Comparison of ENCODE assay signal across 30 cellular contexts in genomic region chr12:115177899-115178298, GRCh38.
"Had no signal": no experiment of that assay in that cellular context is flagged by ENCODE, and none has a peak within 500 bp of the region (broad histone marks: within the 10 kb centered on the region; RNA-seq: fewer than 3 reads in every experiment).

No MANE protein-coding gene starts in this region.

- H3K4me3 ChIP-seq: ascending aorta, breast epithelium, esophagus squamous epithelium, gastroesophageal sphincter, heart right ventricle, hepatocyte had no signal

- H3K9me3 Mint-ChIP-seq: activated CD4-positive, alpha-beta memory T cell treated with anti-CD3 and anti-CD28 coated beads, Interleukin-2, amount 10 ng/mL, durations not matched to agents 7 days and 5 days; activated CD4-positive, alpha-beta T cell treated with anti-CD3 and anti-CD28 coated beads, Interleukin-2, amount 10 ng/mL, durations not matched to agents 7 days and 5 days; brain had no signal

- H3K4me1 ChIP-seq: ascending aorta, breast epithelium, esophagus squamous epithelium, heart right ventricle had no signal

- DNase-seq: activated CD4-positive, alpha-beta memory T cell treated with anti-CD3 and anti-CD28 coated beads, Interleukin-2, amount 10 ng/mL, durations not matched to agents 7 days and 5 days; activated CD4-positive, alpha-beta T cell treated with anti-CD3 and anti-CD28 coated beads for 4 hours; activated CD4-positive, alpha-beta T cell treated with anti-CD3 and anti-CD28 coated beads, Interleukin-2, amount 10 ng/mL, durations not matched to agents 7 days and 5 days; activated CD4-positive, alpha-beta T cell treated with anti-CD3 and anti-CD28 coated beads, Interleukin-2, amount 50 U/mL, for 4 hours; activated CD4-positive, CD25-positive, alpha-beta regulatory T cell; activated CD4-positive, CD25-positive, alpha-beta regulatory T cell treated with anti-CD3 and anti-CD28 coated beads, Interleukin-2, amount 50 U/mL, for 72 hours; activated CD8-positive, alpha-beta memory T cell treated with anti-CD3 and anti-CD28 coated beads, Interleukin-2, amount 50 U/mL, for 48 hours; activated gamma-delta T cell; activated naive CD4-positive, alpha-beta T cell; activated naive CD4-positive, alpha-beta T cell treated with anti-CD3 and anti-CD28 coated beads, Interleukin-2, amount 10 ng/mL, durations not matched to agents 7 days and 5 days; activated naive CD8-positive, alpha-beta T cell treated with anti-CD3 and anti-CD28 coated beads, Interleukin-2, amount 10 ng/mL, durations not matched to agents 7 days and 5 days; activated T-cell treated with anti-CD3 and anti-CD28 coated beads for 4 hours; activated T-cell treated with anti-CD3 and anti-CD28 coated beads, Interleukin-2, amount 50 U/mL, for 24 hours; activated T-cell treated with anti-CD3 and anti-CD28 coated beads, Interleukin-2, amount 50 U/mL, for 72 hours; cortex of kidney; dermis blood vessel endothelial cell; effector CD4-positive, alpha-beta T cell; effector memory CD8-positive, alpha-beta T cell; esophagus squamous epithelium; foreskin melanocyte; heart right ventricle; T-helper 2 cell had no signal

- ATAC-seq: activated naive CD4-positive, alpha-beta T cell treated with anti-CD3 and anti-CD28 coated beads, Interleukin-2, amount 50 U/mL, for 72 hours; activated T-cell treated with anti-CD3 and anti-CD28 coated beads, Interleukin-2, amount 50 U/mL, for 72 hours; effector memory CD8-positive, alpha-beta T cell; gastroesophageal sphincter; heart right ventricle had no signal

- H3K36me3 ChIP-seq: ascending aorta, breast epithelium, esophagus squamous epithelium, gastroesophageal sphincter, heart right ventricle had no signal

- H3K27me3 ChIP-seq: ascending aorta, breast epithelium, esophagus squamous epithelium, gastroesophageal sphincter, heart right ventricle, hepatocyte had no signal

- H3K4me2 ChIP-seq: hepatocyte had no signal

- H3K27me3 Mint-ChIP-seq: activated CD4-positive, alpha-beta memory T cell treated with anti-CD3 and anti-CD28 coated beads, Interleukin-2, amount 10 ng/mL, durations not matched to agents 7 days and 5 days; activated CD4-positive, alpha-beta T cell treated with anti-CD3 and anti-CD28 coated beads, Interleukin-2, amount 10 ng/mL, durations not matched to agents 7 days and 5 days; activated naive CD4-positive, alpha-beta T cell treated with anti-CD3 and anti-CD28 coated beads, Interleukin-2, amount 10 ng/mL, durations not matched to agents 7 days and 5 days; activated naive CD8-positive, alpha-beta T cell treated with anti-CD3 and anti-CD28 coated beads, Interleukin-2, amount 10 ng/mL, durations not matched to agents 7 days and 5 days; activated T-cell treated with anti-CD3 and anti-CD28 coated beads, Interleukin-2, amount 50 U/mL, for 24 hours; effector memory CD8-positive, alpha-beta T cell had no signal

- H3K27ac ChIP-seq: ascending aorta, breast epithelium, epithelial cell of prostate, esophagus squamous epithelium, gastroesophageal sphincter, heart right ventricle, hepatocyte had no signal

- H3K36me3 Mint-ChIP-seq: activated naive CD4-positive, alpha-beta T cell treated with anti-CD3 and anti-CD28 coated beads, Interleukin-2, amount 10 ng/mL, durations not matched to agents 7 days and 5 days; activated naive CD4-positive, alpha-beta T cell treated with anti-CD3 and anti-CD28 coated beads, Interleukin-2, amount 50 U/mL, for 72 hours; activated naive CD8-positive, alpha-beta T cell treated with anti-CD3 and anti-CD28 coated beads, Interleukin-2, amount 10 ng/mL, durations not matched to agents 7 days and 5 days; brain had no signal

- H3K79me2 ChIP-seq: hepatocyte had no signal

- H3K4me1 Mint-ChIP-seq: activated CD4-positive, alpha-beta memory T cell treated with anti-CD3 and anti-CD28 coated beads, Interleukin-2, amount 10 ng/mL, durations not matched to agents 7 days and 5 days; activated CD4-positive, alpha-beta T cell treated with anti-CD3 and anti-CD28 coated beads, Interleukin-2, amount 10 ng/mL, durations not matched to agents 7 days and 5 days; activated naive CD4-positive, alpha-beta T cell treated with anti-CD3 and anti-CD28 coated beads, Interleukin-2, amount 10 ng/mL, durations not matched to agents 7 days and 5 days; activated naive CD8-positive, alpha-beta T cell treated with anti-CD3 and anti-CD28 coated beads, Interleukin-2, amount 10 ng/mL, durations not matched to agents 7 days and 5 days had no signal

- FAIRE-seq: colon had no signal

- H2AFZ ChIP-seq: hepatocyte had no signal

- H3K9me3 ChIP-seq: ascending aorta, breast epithelium, esophagus squamous epithelium, gastroesophageal sphincter, heart right ventricle had no signal

- H3K27ac Mint-ChIP-seq: activated CD4-positive, alpha-beta memory T cell treated with anti-CD3 and anti-CD28 coated beads, Interleukin-2, amount 10 ng/mL, durations not matched to agents 7 days and 5 days; activated CD4-positive, alpha-beta T cell treated with anti-CD3 and anti-CD28 coated beads, Interleukin-2, amount 10 ng/mL, durations not matched to agents 7 days and 5 days; activated naive CD4-positive, alpha-beta T cell treated with anti-CD3 and anti-CD28 coated beads, Interleukin-2, amount 10 ng/mL, durations not matched to agents 7 days and 5 days; activated naive CD4-positive, alpha-beta T cell treated with anti-CD3 and anti-CD28 coated beads, Interleukin-2, amount 50 U/mL, for 72 hours; activated naive CD8-positive, alpha-beta T cell treated with anti-CD3 and anti-CD28 coated beads, Interleukin-2, amount 10 ng/mL, durations not matched to agents 7 days and 5 days; activated T-cell treated with anti-CD3 and anti-CD28 coated beads, Interleukin-2, amount 50 U/mL, for 24 hours; activated T-cell treated with anti-CD3 and anti-CD28 coated beads, Interleukin-2, amount 50 U/mL, for 72 hours; brain; effector memory CD8-positive, alpha-beta T cell had no signal

- H3K4me3 Mint-ChIP-seq: activated CD4-positive, alpha-beta memory T cell treated with anti-CD3 and anti-CD28 coated beads, Interleukin-2, amount 10 ng/mL, durations not matched to agents 7 days and 5 days; activated CD4-positive, alpha-beta T cell treated with anti-CD3 and anti-CD28 coated beads, Interleukin-2, amount 10 ng/mL, durations not matched to agents 7 days and 5 days; activated naive CD4-positive, alpha-beta T cell treated with anti-CD3 and anti-CD28 coated beads, Interleukin-2, amount 10 ng/mL, durations not matched to agents 7 days and 5 days; activated naive CD8-positive, alpha-beta T cell treated with anti-CD3 and anti-CD28 coated beads, Interleukin-2, amount 10 ng/mL, durations not matched to agents 7 days and 5 days; activated T-cell treated with anti-CD3 and anti-CD28 coated beads, Interleukin-2, amount 50 U/mL, for 24 hours; activated T-cell treated with anti-CD3 and anti-CD28 coated beads, Interleukin-2, amount 50 U/mL, for 72 hours; brain; effector memory CD8-positive, alpha-beta T cell had no signal
